ENCODE assay signal across 8 cellular contexts in the genomic region with DNA sequence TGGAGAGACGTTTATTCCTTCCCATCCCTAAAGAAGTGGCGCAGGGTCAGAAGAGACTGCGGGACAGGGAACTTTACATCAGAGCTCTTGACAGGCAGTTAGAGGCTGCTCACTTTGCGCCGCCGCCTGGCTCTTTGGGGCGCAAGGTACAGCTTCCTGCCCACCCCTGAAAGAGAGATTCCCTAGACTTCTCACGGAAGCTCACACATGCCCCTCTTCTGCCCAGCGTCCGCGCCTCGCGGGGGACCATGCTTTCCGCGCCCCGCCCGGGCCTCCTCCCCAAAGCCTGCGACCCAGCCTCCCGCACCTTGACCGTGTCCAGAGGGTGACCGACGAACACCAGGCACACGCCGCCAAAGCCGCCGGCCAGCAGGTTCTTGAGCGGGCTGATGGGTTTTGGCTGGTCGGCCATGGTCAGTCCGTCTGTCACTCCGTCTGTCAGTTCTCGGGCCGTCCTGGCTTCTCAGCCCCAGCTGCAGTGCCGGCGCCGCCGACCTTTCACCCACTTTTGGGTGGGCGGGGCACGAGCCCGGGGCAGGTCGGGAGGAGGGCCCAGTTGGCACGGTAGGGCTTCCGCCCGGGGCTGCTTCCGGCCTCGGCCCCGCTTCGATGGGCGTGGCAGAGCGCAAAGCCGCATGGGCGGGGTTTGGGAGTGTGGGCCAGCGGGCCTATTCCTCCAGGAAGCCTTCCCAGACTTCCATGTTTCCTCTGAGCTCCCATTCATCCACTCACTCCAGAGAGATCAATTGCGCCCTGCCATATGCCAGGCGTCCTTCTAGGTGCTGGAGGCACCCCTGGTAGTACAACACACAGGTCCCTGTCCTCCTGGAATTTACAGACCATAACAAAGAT. TPM values are rescaled to one million over a fixed set of nuclear protein-coding genes. Genes with fewer than 3 reads are reported as not detected.
DNase-seq lines count a peak whose midpoint lies in the region; ATAC-seq and TF ChIP-seq lines count a peak whose summit lies in the region.

A gene with protein sequence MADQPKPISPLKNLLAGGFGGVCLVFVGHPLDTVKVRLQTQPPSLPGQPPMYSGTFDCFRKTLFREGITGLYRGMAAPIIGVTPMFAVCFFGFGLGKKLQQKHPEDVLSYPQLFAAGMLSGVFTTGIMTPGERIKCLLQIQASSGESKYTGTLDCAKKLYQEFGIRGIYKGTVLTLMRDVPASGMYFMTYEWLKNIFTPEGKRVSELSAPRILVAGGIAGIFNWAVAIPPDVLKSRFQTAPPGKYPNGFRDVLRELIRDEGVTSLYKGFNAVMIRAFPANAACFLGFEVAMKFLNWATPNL (minus strand): TSS at position 500 of the 852 bp plus-strand sequence. CDS start 88 bp downstream, at position 412.

- ATAC-seq in GM18520 (IDR thresholded peaks at IDR 0.05; ENCODE audit: unreplicated experiment) (peak; percentile 87), HG03060 (IDR thresholded peaks at IDR 0.05; ENCODE audit: low read depth, unreplicated experiment) (peak; percentile 57)

- H3K9me3 ChIP-seq in A673 (ENCODE audit: low read depth, low read length, poor library complexity, severe bottlenecking) = no peaks in the 10 kb centered on the region

- TF ChIP-seq CTCF in A673 (conservative IDR thresholded peaks at IDR 0.05; ENCODE audit: low read depth, low read length) = no peak

- no peaks in the 10 kb centered on the region for H3K27me3 ChIP-seq in A673 (replicated peaks; ENCODE audit: insufficient read depth, low read depth, low read length, poor library complexity)

- intact Hi-C loops in A673 (cut with micrococcal nuclease; ENCODE audit: unreplicated experiment) = no loop called here

- no peak within 1 kb of the TSS for H3K27ac ChIP-seq in A673 (ENCODE audit: low read depth, low read length, poor library complexity, severe bottlenecking)
- peak within 1 kb of the TSS; percentile 48 for H3K27ac ChIP-seq in cingulate gyrus (ENCODE audit: low read depth, low read length)

- POLR2A ChIA-PET in A673 (lab: Charles Lee; ENCODE audit: low non-redundant PET) = no interaction called here

- H3K4me1 ChIP-seq in A673 (ENCODE audit: insufficient read depth, low read length, poor library complexity, severe bottlenecking) = no peaks in the 10 kb centered on the region

- H3K36me3 ChIP-seq in A673 (ENCODE audit: insufficient read depth, low read length, poor library complexity, severe bottlenecking) = no peaks in the 10 kb centered on the region

- DNase-seq in A673 (ENCODE audit: low spot score) (peak; percentile 80), NCI-H446 treated with DMSO at 0.1 percent for 48 hours (lab: John Stamatoyannopoulos, UW) (peak; percentile 2), kidney tubule cell (ENCODE audit: low spot score) (peak; percentile 91)
- peak; percentile 85 to 89 for DNase-seq in activated CD4-positive, alpha-beta T cell treated with anti-CD3 and anti-CD28 coated beads for 24 hours (ENCODE audit: low read depth in 2 of 2)
- DNase-seq in stimulated activated CD4-positive, alpha-beta T cell treated with anti-CD3 and anti-CD28 coated beads, Interleukin-1b, Interleukin-23, amount 100 ng/mL, for 1 hour (ENCODE audit: low read depth in 2 of 2) = peak; percentile 74 to 80

- BruUV-seq in A673 (replicated peaks; lab: Mats Ljungman, UMichigan) = no TSS peak

- CTCF ChIA-PET in A673 (lab: Charles Lee) = no interaction called here

- H3K4me3 ChIP-seq in A673 (ENCODE audit: low read depth, low read length, poor library complexity, severe bottlenecking) = peak within 1 kb of the TSS; percentile 51

RNA-seq across cellular contexts. Expression of the gene that starts here (rescaled TPM):
- 4.1 and 4.9 TPM in 2 replicates for total RNA-seq in A673 (2021)

Comparison
In these comparisons a context has a peak if more than half of its experiments do, and no peak if none do; other contexts are left out.
1. DNase-seq: peak in every context shown above with its lines; median percentile 91 in kidney tubule cell; 87 in activated CD4-positive, alpha-beta T cell treated with anti-CD3 and anti-CD28 coated beads for 24 hours; 80 in A673; 77 in stimulated activated CD4-positive, alpha-beta T cell treated with anti-CD3 and anti-CD28 coated beads, Interleukin-1b, Interleukin-23, amount 100 ng/mL, for 1 hour; 2 in NCI-H446 treated with DMSO at 0.1 percent for 48 hours.